1 cellular context compared by ENCODE assay signal in genomic region chr7:139088268-139088667, GRCh38.
TF ChIP-seq lines count a peak whose summit lies in the region.

No MANE protein-coding gene starts in this region.

TF ChIP-seq in K562, 482 proteins besides CTCF, POLR2A, EP300 and RAD21 (continued from another document and continues in another):
- TF ChIP-seq GTF3C2 (IDR thresholded peaks at IDR 0.05; ENCODE audit: borderline replicate concordance, extremely low read depth, insufficient read length) (no peak), E2F1 (CRISPR knock-in tag; IDR thresholded peaks at IDR 0.05) (no peak), RBM39 (optimal IDR thresholded peaks at IDR 0.05; ENCODE audit: low read depth, low read length) (no peak), CAMTA2 (CRISPR knock-in tag; conservative IDR thresholded peaks at IDR 0.05) (no peak), MNT (conservative IDR thresholded peaks at IDR 0.05) (no peak), NCOR1 (IDR thresholded peaks at IDR 0.05) (peak; percentile 17), ARHGAP35 (IDR thresholded peaks at IDR 0.05; ENCODE audit: partially characterized antibody) (no peak), TSC22D4 (tag; IDR thresholded peaks at IDR 0.05) (no peak), ARID3B (CRISPR knock-in tag; IDR thresholded peaks at IDR 0.05; ENCODE audit: borderline replicate concordance) (no peak), TRIM24 (IDR thresholded peaks at IDR 0.05) (peak; percentile 55 to 56; a peak in 3 of 4 replicates), NR2C1 (IDR thresholded peaks at IDR 0.05) (peak; percentile 58), NR2C1 (tag; IDR thresholded peaks at IDR 0.05) (0 out of 2 replicates have a peak, but pooled peaks have one; percentile 20), ZNF316 (IDR thresholded peaks at IDR 0.05) (peak; percentile 54; the same call in 1 of the 2 replicates), JUND (IDR thresholded peaks at IDR 0.05; ENCODE audit: borderline replicate concordance, low read depth, low read length) (no peak), JUND (tag; IDR thresholded peaks at IDR 0.05; ENCODE audit: borderline replicate concordance, low read depth, low read length) (0 out of 3 replicates have a peak, but pooled peaks have one; percentile 36), NCOA1 (IDR thresholded peaks at IDR 0.05; ENCODE audit: low read depth) (no peak), CGGBP1 (CRISPR knock-in tag; IDR thresholded peaks at IDR 0.05) (no peak), ATF7 (IDR thresholded peaks at IDR 0.05) (peak; percentile 69; the same call in 1 of the 2 replicates), EZH2 (IDR thresholded peaks at IDR 0.05; ENCODE audit: borderline replicate concordance, low read depth, low read length) (no peak), ZNF79 (CRISPR knock-in tag; IDR thresholded peaks at IDR 0.05; ENCODE audit: low read depth) (no peak), ETV1 (tag; conservative IDR thresholded peaks at IDR 0.05; ENCODE audit: low read depth) (no peak), GABPA (tag; conservative IDR thresholded peaks at IDR 0.05; ENCODE audit: low read depth) (no peak), KDM2B (CRISPR knock-in tag; IDR thresholded peaks at IDR 0.05) (no peak), PML (IDR thresholded peaks at IDR 0.05; ENCODE audit: low read length) (no peak), ZNF436 (CRISPR knock-in tag; IDR thresholded peaks at IDR 0.05) (no peak), ZNF431 (CRISPR knock-in tag; IDR thresholded peaks at IDR 0.05) (no peak), FOXK2 (conservative IDR thresholded peaks at IDR 0.05 in 1 of 2, IDR thresholded peaks at IDR 0.05 in 1 of 2; ENCODE audit: low read depth in 2 of 2) (no peak), CHD2 (IDR thresholded peaks at IDR 0.05; ENCODE audit: low read depth, low read length) (no peak), ZNF174 (CRISPR knock-in tag; IDR thresholded peaks at IDR 0.05) (no peak), ZNF143 (CRISPR knock-in tag; IDR thresholded peaks at IDR 0.05) (peak; percentile 75), JUN (IDR thresholded peaks at IDR 0.05; ENCODE audit: borderline replicate concordance, low read depth, low read length) (0 out of 2 replicates have a peak, but pooled peaks have one; percentile 23), JUN (CRISPR knock-in tag; IDR thresholded peaks at IDR 0.05; ENCODE audit: borderline replicate concordance) (no peak), CXXC5 (CRISPR knock-in tag; IDR thresholded peaks at IDR 0.05) (no peak), TEAD4 (IDR thresholded peaks at IDR 0.05; ENCODE audit: low read length) (0 out of 2 replicates have a peak, but pooled peaks have one; percentile 1), TEAD4 (CRISPR knock-in tag; IDR thresholded peaks at IDR 0.05; ENCODE audit: borderline replicate concordance) (no peak), ZNF280A (IDR thresholded peaks at IDR 0.05; ENCODE audit: low read depth, partially characterized antibody) (no peak), TRIM28 (IDR thresholded peaks at IDR 0.05) (peak; percentile 59; the same call in 1 of the 2 replicates), PHB2 (IDR thresholded peaks at IDR 0.05; ENCODE audit: low read depth) (no peak), FOXA1 (IDR thresholded peaks at IDR 0.05; ENCODE audit: borderline replicate concordance) (no peak), PCBP2 (IDR thresholded peaks at IDR 0.05; ENCODE audit: low read depth, low read length, poor library complexity, severe bottlenecking) (no peak), ZBED1 (IDR thresholded peaks at IDR 0.05) (no peak), TCF7L2 (IDR thresholded peaks at IDR 0.05; ENCODE audit: low read depth, low read length) (no peak), PHB (CRISPR knock-in tag; IDR thresholded peaks at IDR 0.05) (no peak), SAFB (IDR thresholded peaks at IDR 0.05; ENCODE audit: borderline replicate concordance, low read depth, low read length) (no peak), SIX5 (IDR thresholded peaks at IDR 0.05; ENCODE audit: borderline replicate concordance in 1 of 2, insufficient read depth in 1 of 2, low read depth in 1 of 2, low read length in 2 of 2) (peak in 1 of 2 experiments; percentile 26; a peak in 2 of 4 replicates), ZBTB8A (IDR thresholded peaks at IDR 0.05; ENCODE audit: partially characterized antibody) (no peak), IFI16 (CRISPR knock-in tag; IDR thresholded peaks at IDR 0.05) (no peak), LARP7 (IDR thresholded peaks at IDR 0.05) (no peak), ZNF668 (CRISPR knock-in tag; IDR thresholded peaks at IDR 0.05) (no peak), KDM5B (IDR thresholded peaks at IDR 0.05; ENCODE audit: insufficient replicate concordance, low read depth, low read length) (no peak), ZBTB49 (CRISPR knock-in tag; IDR thresholded peaks at IDR 0.05; ENCODE audit: borderline replicate concordance) (no peak), CCAR2 (IDR thresholded peaks at IDR 0.05; ENCODE audit: low read depth, low read length) (no peak), ZNF197 (CRISPR knock-in tag; IDR thresholded peaks at IDR 0.05; ENCODE audit: low read depth) (no peak), AFF1 (IDR thresholded peaks at IDR 0.05; ENCODE audit: low read depth in 1 of 2, partially characterized antibody in 2 of 2) (peak in 1 of 2 experiments; percentile 21)
